1 cellular context compared by ENCODE assay signal in genomic region chr16:3129137-3130131, GRCh38.
TF ChIP-seq lines count a peak whose summit lies in the region.

No MANE protein-coding gene starts in this region.

TF ChIP-seq in HepG2, 621 proteins besides CTCF, POLR2A, EP300 and RAD21 (continued from another document):
- TF ChIP-seq FOXO4 (CRISPR knock-in tag; conservative IDR thresholded peaks at IDR 0.05): no peak
- TF ChIP-seq NONO (IDR thresholded peaks at IDR 0.05): no peak
- TF ChIP-seq NONO (CRISPR knock-in tag; conservative IDR thresholded peaks at IDR 0.05): 0 out of 2 replicates have a peak, but pooled peaks have one; percentile 42
- peak; percentile 68 for TF ChIP-seq ZFP91 (CRISPR knock-in tag; IDR thresholded peaks at IDR 0.05; ENCODE audit: borderline replicate concordance)
- TF ChIP-seq ZNF674 (CRISPR knock-in tag; IDR thresholded peaks at IDR 0.05; ENCODE audit: low read depth): no peak
- TF ChIP-seq GFI1 (CRISPR knock-in tag; IDR thresholded peaks at IDR 0.05; ENCODE audit: borderline replicate concordance): no peak
- peak; percentile 56; the same call in 1 of the 2 replicates for TF ChIP-seq MBD4 (IDR thresholded peaks at IDR 0.05; ENCODE audit: borderline replicate concordance, low read length)
- peak; percentile 33; the same call in 1 of the 2 replicates for TF ChIP-seq HINFP (CRISPR knock-in tag; IDR thresholded peaks at IDR 0.05; ENCODE audit: low read depth)
- 0 out of 2 replicates have a peak, but pooled peaks have one; percentile 54 for TF ChIP-seq ZC3H13 (CRISPR knock-in tag; IDR thresholded peaks at IDR 0.05)
- TF ChIP-seq CENPBD1 (CRISPR knock-in tag; IDR thresholded peaks at IDR 0.05; ENCODE audit: borderline replicate concordance, low read depth): no peak
- TF ChIP-seq ELK4 (CRISPR knock-in tag; IDR thresholded peaks at IDR 0.05; ENCODE audit: borderline replicate concordance): no peak
- no peak for TF ChIP-seq NFIB (CRISPR knock-in tag; IDR thresholded peaks at IDR 0.05; ENCODE audit: borderline replicate concordance)
- TF ChIP-seq YY1 (IDR thresholded peaks at IDR 0.05; ENCODE audit: insufficient read depth, insufficient replicate concordance, low read depth, low read length): peak; percentile 56
- peak; percentile 82 for TF ChIP-seq ZNF687 (CRISPR knock-in tag; IDR thresholded peaks at IDR 0.05)
- no peak for TF ChIP-seq PLRG1 (conservative IDR thresholded peaks at IDR 0.05)
- TF ChIP-seq KMT2A (CRISPR knock-in tag; IDR thresholded peaks at IDR 0.05): 0 out of 2 replicates have a peak, but pooled peaks have one; percentile 33
- TF ChIP-seq HMGXB4 (CRISPR knock-in tag; IDR thresholded peaks at IDR 0.05; ENCODE audit: borderline replicate concordance in 1 of 2, low read depth in 1 of 2): peak; percentile 82 to 86
- no peak for TF ChIP-seq HNF4A (CRISPR knock-in tag; IDR thresholded peaks at IDR 0.05)
- no peak for TF ChIP-seq ZBTB44 (CRISPR knock-in tag; IDR thresholded peaks at IDR 0.05)
- TF ChIP-seq AGO1 (IDR thresholded peaks at IDR 0.05; ENCODE audit: low read depth, low read length, poor library complexity, severe bottlenecking): no peak
- TF ChIP-seq MTA1 (CRISPR knock-in tag; IDR thresholded peaks at IDR 0.05; ENCODE audit: borderline replicate concordance): no peak
- no peak for TF ChIP-seq KMT2B (CRISPR knock-in tag; IDR thresholded peaks at IDR 0.05)
- no peak for TF ChIP-seq KDM5B (CRISPR knock-in tag; IDR thresholded peaks at IDR 0.05; ENCODE audit: borderline replicate concordance)
- peak; percentile 50; the same call in 1 of the 2 replicates for TF ChIP-seq ARID4A (CRISPR knock-in tag; IDR thresholded peaks at IDR 0.05; ENCODE audit: borderline replicate concordance)
- no peak for TF ChIP-seq MAFF (IDR thresholded peaks at IDR 0.05; ENCODE audit: low read depth, low read length)
